ENCODE assay signal across 11 cellular contexts in genomic region chr1:21623411-21623961, GRCh38. TPM values are rescaled to one million over a fixed set of nuclear protein-coding genes. Genes with fewer than 3 reads are reported as not detected.
A peak's percentile ranks its signal among the peaks of the same experiment; 100 is the strongest.
DNase-seq lines count a peak whose midpoint lies in the region; ATAC-seq, FAIRE-seq and TF ChIP-seq lines count a peak whose summit lies in the region.
"Had no signal": no experiment of that assay in that cellular context is flagged by ENCODE, and none has a peak within 500 bp of the region (broad histone marks: within the 10 kb centered on the region; RNA-seq: fewer than 3 reads in every experiment).

No MANE protein-coding gene starts in this region.

- POLR2A ChIA-PET in HEK293 (lab: Yijun Ruan, JAX) = no interaction called here

- no peaks in the 10 kb centered on the region for H3K27me3 ChIP-seq in small intestine (ENCODE audit: control insufficient read depth in 2 of 2, insufficient read depth in 2 of 2, low read length in 2 of 2)

- H3K9me3 ChIP-seq in HEK293 (ENCODE audit: control insufficient read depth, insufficient read depth, low read depth, low read length) (no peaks in the 10 kb centered on the region), small intestine (ENCODE audit: control insufficient read depth, low read depth) (no peaks in the 10 kb centered on the region)

- no peaks in the 10 kb centered on the region for H3K36me3 ChIP-seq in HEK293 (ENCODE audit: control insufficient read depth in 2 of 2, insufficient read depth in 1 of 2, low read length in 2 of 2)
- H3K36me3 ChIP-seq in small intestine (ENCODE audit: control insufficient read depth in 2 of 2, insufficient read depth in 2 of 2, low read length in 2 of 2) = no peaks in the 10 kb centered on the region

- no peak for TF ChIP-seq CTCF in HEK293 (tag by site-specific recombination; IDR thresholded peaks at IDR 0.05)

- DNase-seq in NCI-H345 treated with DMSO at 0.1 percent for 48 hours (lab: John Stamatoyannopoulos, UW; ENCODE audit: unreplicated experiment) (peak; percentile 6), epithelial cell of prostate (ENCODE audit: low read depth, low spot score) (no peak), small intestine (peak; percentile 77)
- DNase-seq in activated effector memory CD4-positive, alpha-beta T cell treated with Interleukin-2 at 50 U/mL for 16 hours = no peak
- DNase-seq: activated CD4-positive, alpha-beta T cell treated with anti-CD3 and anti-CD28 coated beads for 1 hour; activated naive CD8-positive, alpha-beta T cell treated with anti-CD3 and anti-CD28 coated beads, Interleukin-2, amount 10 ng/mL, durations not matched to agents 7 days and 5 days; GF-D8; retina had no signal

- H3K4me1 ChIP-seq in HEK293 (ENCODE audit: control insufficient read depth, insufficient read depth, low read length) (peaks cover 4% of the 10 kb centered on the region; the same call in 1 of the 2 replicates), small intestine (ENCODE audit: control insufficient read depth in 2 of 2, insufficient read depth in 1 of 2, low read depth in 1 of 2, low read length in 1 of 2) (peaks cover 0 to 3% of the 10 kb centered on the region in 2 donors)

- H3K4me3 ChIP-seq in HEK293 (ENCODE audit: low read depth, low read length) (no peak overlapping the region), small intestine (ENCODE audit: low read depth in 1 of 2, low read length in 2 of 2) (no peak overlapping the region)

- WGBS in small intestine, 3 donors = 23 to 57% (median 41%) methylated on average over 10 of the region's 10 CpGs

- no peak for FAIRE-seq in small intestine (lab: Jason Lieb, UNC)

- H3K27ac ChIP-seq in HEK293 (ENCODE audit: extremely low read depth, low read depth, low read length) (no peak overlapping the region), epithelial cell of prostate (peak overlapping the region; percentile 12), small intestine (ENCODE audit: low read depth in 1 of 2, low read length in 1 of 2) (peak overlapping the region in 1 of 2 donors; percentile 77)

- ATAC-seq in GM18520 (IDR thresholded peaks at IDR 0.05; ENCODE audit: unreplicated experiment) (no peak), HG03196 (IDR thresholded peaks at IDR 0.05; ENCODE audit: unreplicated experiment) (no peak)

- CTCF ChIA-PET in HEK293 (lab: Yijun Ruan, JAX) = interaction anchor here (0.6 to 1.0 kb wide), 2 partner anchors 27 to 368 kb away, joined by 3 to 4 read pairs; no protein-coding TSS in a partner anchor

TF ChIP-seq in HEK293, 187 proteins besides CTCF, POLR2A, EP300 and RAD21:
- 0 out of 2 replicates have a peak, but pooled peaks have one; percentile 59 for TF ChIP-seq YY2 (tag by site-specific recombination; IDR thresholded peaks at IDR 0.05)
- TF ChIP-seq, protein P1, sequence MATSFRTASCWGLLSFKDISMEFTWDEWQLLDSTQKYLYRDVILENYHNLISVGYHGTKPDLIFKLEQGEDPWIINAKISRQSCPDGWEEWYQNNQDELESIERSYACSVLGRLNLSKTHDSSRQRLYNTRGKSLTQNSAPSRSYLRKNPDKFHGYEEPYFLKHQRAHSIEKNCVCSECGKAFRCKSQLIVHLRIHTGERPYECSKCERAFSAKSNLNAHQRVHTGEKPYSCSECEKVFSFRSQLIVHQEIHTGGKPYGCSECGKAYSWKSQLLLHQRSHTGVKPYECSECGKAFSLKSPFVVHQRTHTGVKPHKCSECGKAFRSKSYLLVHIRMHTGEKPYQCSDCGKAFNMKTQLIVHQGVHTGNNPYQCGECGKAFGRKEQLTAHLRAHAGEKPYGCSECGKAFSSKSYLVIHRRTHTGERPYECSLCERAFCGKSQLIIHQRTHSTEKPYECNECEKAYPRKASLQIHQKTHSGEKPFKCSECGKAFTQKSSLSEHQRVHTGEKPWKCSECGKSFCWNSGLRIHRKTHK (tag by site-specific recombination; IDR thresholded peaks at IDR 0.05) = no peak
- no peak for TF ChIP-seq GLIS1 (tag by site-specific recombination; IDR thresholded peaks at IDR 0.05)

RNA-seq across cellular contexts. Expression of gene RAP1GAP, which starts 45.7 kb away (rescaled TPM):
- polyA plus RNA-seq in small intestine = 10 to 100 TPM; 15.9 to 22.8 (median 15.9) TPM

Comparison
In these comparisons a context has a peak if more than half of its experiments do, and no peak if none do; other contexts are left out.
1. DNase-seq: peak in NCI-H345 treated with DMSO at 0.1 percent for 48 hours (single experiment) and small intestine (single experiment); none in epithelial cell of prostate (single experiment) and activated effector memory CD4-positive, alpha-beta T cell treated with Interleukin-2 at 50 U/mL for 16 hours (single experiment).